ENCODE assay signal across 1 cellular context in genomic region chr5:6632931-6633468, GRCh38.
TF ChIP-seq lines count a peak whose summit lies in the region.

NSUN2 (minus strand) TSS chr5:6633044; CDS start chr5:6632979, 65 bp downstream.
SRD5A1 (plus strand) TSS chr5:6633440; CDS start chr5:6633577, 137 bp downstream.

TF ChIP-seq in K562, 482 proteins besides CTCF, POLR2A, EP300 and RAD21 (continued from another document and continues in another):
- TF ChIP-seq ZNF449 (CRISPR knock-in tag; IDR thresholded peaks at IDR 0.05) (no peak), FOXK1 (CRISPR knock-in tag; IDR thresholded peaks at IDR 0.05; ENCODE audit: borderline replicate concordance) (peak; percentile 57; the same call in 1 of the 2 replicates), RBM17 (IDR thresholded peaks at IDR 0.05; ENCODE audit: borderline replicate concordance, low read depth, low read length) (no peak), STAT5A (IDR thresholded peaks at IDR 0.05; ENCODE audit: borderline replicate concordance, low read length) (no peak; the same call in 1 of the 2 replicates), HNRNPLL (IDR thresholded peaks at IDR 0.05; ENCODE audit: low read depth, low read length, poor library complexity, severe bottlenecking) (peak; percentile 12), PCBP2 (IDR thresholded peaks at IDR 0.05; ENCODE audit: low read depth, low read length, poor library complexity, severe bottlenecking) (no peak), KLF13 (tag; IDR thresholded peaks at IDR 0.05; ENCODE audit: borderline replicate concordance, low read depth) (peak; percentile 53; the same call in 1 of the 2 replicates), RBBP5 (IDR thresholded peaks at IDR 0.05; ENCODE audit: borderline replicate concordance, insufficient read depth, low read length, poor library complexity, severe bottlenecking) (peak; percentile 73), ZNF436 (CRISPR knock-in tag; IDR thresholded peaks at IDR 0.05) (no peak), TCF3 (CRISPR knock-in tag; IDR thresholded peaks at IDR 0.05) (peak; percentile 32; the same call in 1 of the 2 replicates), ZNF217 (CRISPR knock-in tag; IDR thresholded peaks at IDR 0.05) (no peak), TEAD4 (IDR thresholded peaks at IDR 0.05; ENCODE audit: low read length) (no peak), TEAD4 (CRISPR knock-in tag; IDR thresholded peaks at IDR 0.05; ENCODE audit: borderline replicate concordance) (no peak), TRIM25 (IDR thresholded peaks at IDR 0.05; ENCODE audit: borderline replicate concordance) (no peak), HCFC1 (IDR thresholded peaks at IDR 0.05; ENCODE audit: low read depth, low read length) (peak; percentile 74), IFI16 (CRISPR knock-in tag; IDR thresholded peaks at IDR 0.05) (no peak), KDM2B (CRISPR knock-in tag; IDR thresholded peaks at IDR 0.05) (no peak), HLTF (IDR thresholded peaks at IDR 0.05) (no peak), ZBTB49 (CRISPR knock-in tag; IDR thresholded peaks at IDR 0.05; ENCODE audit: borderline replicate concordance) (no peak), ARID2 (IDR thresholded peaks at IDR 0.05) (no peak), ZBTB33 (CRISPR knock-in tag; IDR thresholded peaks at IDR 0.05) (0 out of 2 replicates have a peak, but pooled peaks have one; percentile 43), RAD51 (IDR thresholded peaks at IDR 0.05; ENCODE audit: borderline replicate concordance, low read depth) (peak; percentile 81), ZFPM2 (CRISPR knock-in tag; IDR thresholded peaks at IDR 0.05) (0 out of 2 replicates have a peak, but pooled peaks have one; percentile 5), FIP1L1 (IDR thresholded peaks at IDR 0.05; ENCODE audit: low read depth, low read length, poor library complexity, severe bottlenecking) (peak; percentile 70), HES1 (IDR thresholded peaks at IDR 0.05; ENCODE audit: low read depth) (no peak), PPARD (CRISPR knock-in tag; IDR thresholded peaks at IDR 0.05) (no peak), MTA3 (IDR thresholded peaks at IDR 0.05; ENCODE audit: borderline replicate concordance) (0 out of 2 replicates have a peak, but pooled peaks have one; percentile 16), ZNF133 (CRISPR knock-in tag; IDR thresholded peaks at IDR 0.05) (no peak), HMG20B (CRISPR knock-in tag; IDR thresholded peaks at IDR 0.05) (no peak), NRF1 (conservative IDR thresholded peaks at IDR 0.05 in 1 of 2, IDR thresholded peaks at IDR 0.05 in 1 of 2) (peak; percentile 99), CEBPB (tag; IDR thresholded peaks at IDR 0.05) (no peak), SRSF9 (IDR thresholded peaks at IDR 0.05; ENCODE audit: borderline replicate concordance, low read depth, low read length) (no peak), ZNF75A (CRISPR knock-in tag; IDR thresholded peaks at IDR 0.05) (no peak), PHTF2 (CRISPR knock-in tag; IDR thresholded peaks at IDR 0.05) (no peak), ESRRB (CRISPR knock-in tag; IDR thresholded peaks at IDR 0.05; ENCODE audit: borderline replicate concordance) (no peak), SMARCC2 (IDR thresholded peaks at IDR 0.05; ENCODE audit: low read depth) (no peak), SNIP1 (IDR thresholded peaks at IDR 0.05; ENCODE audit: low read depth) (no peak), HDAC2 (IDR thresholded peaks at IDR 0.05) (peak; percentile 81; the same call in 1 of the 2 replicates), ZBTB9 (CRISPR knock-in tag; IDR thresholded peaks at IDR 0.05) (no peak), CTBP1 (IDR thresholded peaks at IDR 0.05; ENCODE audit: borderline replicate concordance) (0 out of 2 replicates have a peak, but pooled peaks have one; percentile 51), ZBTB26 (CRISPR knock-in tag; IDR thresholded peaks at IDR 0.05) (0 out of 2 replicates have a peak, but pooled peaks have one; percentile 9)
- TF ChIP-seq, protein P1, sequence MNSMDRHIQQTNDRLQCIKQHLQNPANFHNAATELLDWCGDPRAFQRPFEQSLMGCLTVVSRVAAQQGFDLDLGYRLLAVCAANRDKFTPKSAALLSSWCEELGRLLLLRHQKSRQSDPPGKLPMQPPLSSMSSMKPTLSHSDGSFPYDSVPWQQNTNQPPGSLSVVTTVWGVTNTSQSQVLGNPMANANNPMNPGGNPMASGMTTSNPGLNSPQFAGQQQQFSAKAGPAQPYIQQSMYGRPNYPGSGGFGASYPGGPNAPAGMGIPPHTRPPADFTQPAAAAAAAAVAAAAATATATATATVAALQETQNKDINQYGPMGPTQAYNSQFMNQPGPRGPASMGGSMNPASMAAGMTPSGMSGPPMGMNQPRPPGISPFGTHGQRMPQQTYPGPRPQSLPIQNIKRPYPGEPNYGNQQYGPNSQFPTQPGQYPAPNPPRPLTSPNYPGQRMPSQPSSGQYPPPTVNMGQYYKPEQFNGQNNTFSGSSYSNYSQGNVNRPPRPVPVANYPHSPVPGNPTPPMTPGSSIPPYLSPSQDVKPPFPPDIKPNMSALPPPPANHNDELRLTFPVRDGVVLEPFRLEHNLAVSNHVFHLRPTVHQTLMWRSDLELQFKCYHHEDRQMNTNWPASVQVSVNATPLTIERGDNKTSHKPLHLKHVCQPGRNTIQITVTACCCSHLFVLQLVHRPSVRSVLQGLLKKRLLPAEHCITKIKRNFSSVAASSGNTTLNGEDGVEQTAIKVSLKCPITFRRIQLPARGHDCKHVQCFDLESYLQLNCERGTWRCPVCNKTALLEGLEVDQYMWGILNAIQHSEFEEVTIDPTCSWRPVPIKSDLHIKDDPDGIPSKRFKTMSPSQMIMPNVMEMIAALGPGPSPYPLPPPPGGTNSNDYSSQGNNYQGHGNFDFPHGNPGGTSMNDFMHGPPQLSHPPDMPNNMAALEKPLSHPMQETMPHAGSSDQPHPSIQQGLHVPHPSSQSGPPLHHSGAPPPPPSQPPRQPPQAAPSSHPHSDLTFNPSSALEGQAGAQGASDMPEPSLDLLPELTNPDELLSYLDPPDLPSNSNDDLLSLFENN (IDR thresholded peaks at IDR 0.05; ENCODE audit: low read depth in 2 of 2, low read length in 2 of 2), result peak in 1 of 2 experiments; percentile 13; a peak in 1 of 4 replicates
- TF ChIP-seq, protein P2, sequence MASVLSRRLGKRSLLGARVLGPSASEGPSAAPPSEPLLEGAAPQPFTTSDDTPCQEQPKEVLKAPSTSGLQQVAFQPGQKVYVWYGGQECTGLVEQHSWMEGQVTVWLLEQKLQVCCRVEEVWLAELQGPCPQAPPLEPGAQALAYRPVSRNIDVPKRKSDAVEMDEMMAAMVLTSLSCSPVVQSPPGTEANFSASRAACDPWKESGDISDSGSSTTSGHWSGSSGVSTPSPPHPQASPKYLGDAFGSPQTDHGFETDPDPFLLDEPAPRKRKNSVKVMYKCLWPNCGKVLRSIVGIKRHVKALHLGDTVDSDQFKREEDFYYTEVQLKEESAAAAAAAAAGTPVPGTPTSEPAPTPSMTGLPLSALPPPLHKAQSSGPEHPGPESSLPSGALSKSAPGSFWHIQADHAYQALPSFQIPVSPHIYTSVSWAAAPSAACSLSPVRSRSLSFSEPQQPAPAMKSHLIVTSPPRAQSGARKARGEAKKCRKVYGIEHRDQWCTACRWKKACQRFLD (CRISPR knock-in tag; IDR thresholded peaks at IDR 0.05), result peak; percentile 91
- TF ChIP-seq, protein P3, sequence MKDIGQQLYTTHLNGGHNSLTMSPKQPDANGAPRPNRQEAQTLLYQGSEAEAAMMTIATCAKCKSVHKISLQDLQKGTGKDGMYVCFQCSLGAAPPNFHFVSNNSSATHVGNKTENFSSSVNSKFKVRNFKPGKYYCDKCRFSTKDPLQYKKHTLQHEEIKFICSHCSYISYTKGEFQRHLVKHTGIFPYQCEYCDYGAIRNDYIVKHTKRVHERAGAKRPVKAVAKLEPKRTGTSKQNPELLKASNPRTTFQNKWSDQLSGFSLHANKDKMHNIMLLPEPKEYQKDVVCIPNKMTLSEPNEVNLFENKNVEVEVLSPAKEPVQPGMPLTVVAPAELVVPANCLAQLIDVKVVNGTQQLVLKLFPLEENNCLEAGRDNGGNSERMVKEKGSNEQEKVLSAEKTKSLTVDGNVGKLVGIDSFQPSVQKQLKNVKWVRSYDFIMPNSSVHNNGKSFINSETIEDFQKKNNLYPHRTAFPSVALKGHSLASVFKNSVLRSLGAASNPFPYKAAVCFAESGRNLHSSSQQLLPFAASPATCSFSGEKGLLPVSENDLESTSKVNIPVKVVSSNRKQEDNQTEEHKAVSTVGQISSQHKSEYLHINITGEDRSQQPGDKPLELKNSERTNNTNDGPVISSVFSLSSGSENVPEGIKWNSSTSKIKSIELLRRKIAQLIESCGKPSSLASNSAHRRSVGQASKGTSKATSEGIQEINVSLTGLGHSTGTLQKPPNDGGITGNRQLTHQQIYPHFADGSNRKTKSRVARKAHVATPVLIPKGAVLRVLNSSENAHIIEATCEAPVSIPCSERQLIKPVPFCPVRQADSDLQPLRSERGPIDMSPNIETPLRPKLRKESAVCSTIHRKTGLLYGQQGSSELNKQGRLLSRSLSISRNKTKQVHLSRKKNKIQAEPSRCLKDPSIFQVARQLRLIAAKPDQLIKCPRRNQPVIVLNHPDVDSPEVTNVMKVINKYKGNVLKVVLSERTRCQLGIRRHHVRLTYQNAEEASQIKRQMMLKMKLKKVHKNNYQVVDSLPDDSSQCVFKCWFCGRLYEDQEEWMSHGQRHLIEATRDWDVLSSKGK (CRISPR knock-in tag; IDR thresholded peaks at IDR 0.05), result no peak
